ENCODE assay signal across 9 cellular contexts in the genomic region with DNA sequence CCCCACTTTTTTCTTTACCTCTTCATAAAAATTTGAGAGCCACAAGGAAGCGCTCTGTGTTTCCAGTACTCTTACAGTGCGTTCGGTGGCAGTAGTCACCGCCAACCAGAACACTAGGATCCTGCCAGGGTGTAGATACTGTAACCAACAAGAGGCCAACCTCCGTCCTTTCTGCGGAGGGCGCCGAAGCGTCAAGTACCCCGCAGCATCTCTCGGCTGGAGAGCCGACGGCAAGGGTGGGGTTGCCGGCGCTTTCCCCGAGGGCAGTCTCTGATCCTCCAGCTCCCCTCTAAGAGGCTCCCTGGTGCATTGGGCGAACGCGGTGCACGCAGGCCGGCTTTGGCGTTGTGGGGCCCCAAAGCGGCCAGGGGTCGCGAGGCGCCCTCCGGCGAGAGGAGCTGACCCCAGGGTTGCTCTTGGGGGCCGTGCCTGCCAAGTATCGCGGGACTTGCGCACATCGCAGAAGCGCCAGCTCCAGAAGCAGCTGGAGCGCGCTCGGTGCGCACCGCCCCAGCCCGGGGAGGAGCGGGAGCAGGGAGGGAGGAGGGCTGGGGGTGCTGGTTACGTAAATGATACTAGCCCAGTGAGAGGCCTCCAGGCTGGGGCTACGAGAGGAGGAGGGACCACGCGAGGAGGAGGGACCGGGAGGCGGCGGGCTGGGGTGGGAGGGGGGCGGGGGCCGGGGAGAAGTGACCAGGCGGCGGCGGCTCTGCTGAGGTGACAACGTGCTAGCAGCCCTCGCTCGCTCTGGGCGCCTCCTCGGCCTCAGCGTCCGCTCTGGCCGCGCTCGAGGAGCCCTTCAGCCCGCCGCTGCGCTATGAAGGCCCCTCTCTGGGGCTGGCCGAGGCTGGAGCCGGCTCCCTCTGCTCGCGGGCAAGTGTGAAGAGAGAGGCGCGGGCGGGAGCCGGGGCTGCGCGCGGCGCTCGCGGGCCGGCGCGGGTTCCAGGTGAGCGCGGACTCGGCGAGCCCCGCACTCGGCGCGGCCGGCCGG. TPM values are rescaled to one million over a fixed set of nuclear protein-coding genes. Genes with fewer than 3 reads are reported as not detected.
A peak's percentile ranks its signal among the peaks of the same experiment; 100 is the strongest.
DNase-seq lines count a peak whose midpoint lies in the region; ATAC-seq and TF ChIP-seq lines count a peak whose summit lies in the region.
"Had no signal": no experiment of that assay in that cellular context is flagged by ENCODE, and none has a peak within 500 bp of the region (broad histone marks: within the 10 kb centered on the region; RNA-seq: fewer than 3 reads in every experiment).

Gene GALNT13, plus strand, starts transcription at position 692 of the 991 bp plus-strand sequence.

- H3K4me1 ChIP-seq in right cardiac atrium (ENCODE audit: control insufficient read depth, insufficient read depth, low read length) (no peaks in the 10 kb centered on the region), sigmoid colon (peaks cover 0 to 26% (median 14%) of the 10 kb centered on the region in 4 donors)

- POLR2A ChIA-PET in CD4-positive, alpha-beta T cell (lab: Charles Lee) = no interaction called here

- no peaks in the 10 kb centered on the region for H3K9me3 Mint-ChIP-seq in CD4-positive, alpha-beta T cell

- H3K27me3 Mint-ChIP-seq in CD4-positive, alpha-beta T cell = peaks cover 39% of the 10 kb centered on the region

- H3K27ac ChIP-seq in WERI-Rb-1 (peak within 1 kb of the TSS; percentile 36; the same call in 1 of the 2 replicates), right cardiac atrium (ENCODE audit: low read length) (no peak within 1 kb of the TSS), sigmoid colon (no peak within 1 kb of the TSS)
- no peak within 1 kb of the TSS for H3K27ac ChIP-seq in CD4-positive, alpha-beta T cell (ENCODE audit: low read depth, low read length)
- H3K27ac ChIP-seq: KMS-11 had no signal

- H3K27ac Mint-ChIP-seq in CD4-positive, alpha-beta T cell = no peak within 1 kb of the TSS

- no peak for TF ChIP-seq POLR2A in sigmoid colon (IDR thresholded peaks at IDR 0.05)

- no peaks in the 10 kb centered on the region for H3K4me1 Mint-ChIP-seq in CD4-positive, alpha-beta T cell (ENCODE audit: low read depth)

- H3K4me3 ChIP-seq in WERI-Rb-1 (ENCODE audit: low read depth, low read length) (peak within 1 kb of the TSS; percentile 74), right cardiac atrium (ENCODE audit: low read length) (peak within 1 kb of the TSS; percentile 33), sigmoid colon (peak within 1 kb of the TSS; percentile 10 to 47 (median 33))

- H3K9me3 ChIP-seq in WERI-Rb-1 (ENCODE audit: severe bottlenecking) (no peaks in the 10 kb centered on the region), right cardiac atrium (ENCODE audit: control insufficient read depth, low read length) (no peaks in the 10 kb centered on the region), sigmoid colon (no peaks in the 10 kb centered on the region)
- H3K9me3 ChIP-seq in CD4-positive, alpha-beta T cell (ENCODE audit: control insufficient read depth, low read length) = no peaks in the 10 kb centered on the region

- no peak within 1 kb of the TSS for H3K4me3 Mint-ChIP-seq in CD4-positive, alpha-beta T cell

- H3K36me3 ChIP-seq in WERI-Rb-1 (no peaks in the 10 kb centered on the region), sigmoid colon (no peaks in the 10 kb centered on the region)

- H3K27me3 ChIP-seq in WERI-Rb-1 (ENCODE audit: insufficient read depth, low read depth, severe bottlenecking) (peaks cover 26% of the 10 kb centered on the region), right cardiac atrium (ENCODE audit: control insufficient read depth, insufficient read depth) (peaks cover 4% of the 10 kb centered on the region), sigmoid colon (peaks cover 0 to 46% (median 18%) of the 10 kb centered on the region in 3 donors)
- H3K27me3 ChIP-seq in CD4-positive, alpha-beta T cell (ENCODE audit: control insufficient read depth, insufficient read depth, low read length) = peaks cover 21% of the 10 kb centered on the region

- CTCF ChIA-PET in CD4-positive, alpha-beta T cell (lab: Charles Lee) = no interaction called here

- peak; percentile 56 to 95 (median 92) for DNase-seq in NCI-H1417 (lab: John Stamatoyannopoulos, UW)
- DNase-seq in WERI-Rb-1 = peak; percentile 90
- peak; percentile 23 to 59 (median 45) for DNase-seq in right cardiac atrium
- peak; percentile 70 for DNase-seq in sigmoid colon
- DNase-seq in stimulated activated CD4-positive, alpha-beta T cell treated with anti-CD3 and anti-CD28 coated beads, Interleukin-4, amount 100 ng/mL, for 4 hours = no peak
- DNase-seq in CD4-positive, alpha-beta T cell = no peak

- H3K36me3 Mint-ChIP-seq in CD4-positive, alpha-beta T cell (ENCODE audit: low read depth) = no peaks in the 10 kb centered on the region

- 1% methylated on average over 93 of the region's 93 CpGs for WGBS in right cardiac atrium
- WGBS in sigmoid colon, 2 donors = 4 to 7% methylated on average over 93 of the region's 93 CpGs

- ATAC-seq in right cardiac atrium = peak; percentile 64 to 71
- ATAC-seq in CD4-positive, alpha-beta T cell (ENCODE audit: poor library complexity) = no peak
- no peak for ATAC-seq in GM18520 (IDR thresholded peaks at IDR 0.05; ENCODE audit: unreplicated experiment)

- TF ChIP-seq CTCF in WERI-Rb-1 (IDR thresholded peaks at IDR 0.05; ENCODE audit: low read depth, low read length) = 0 out of 2 replicates have a peak, but pooled peaks have one; percentile 5
- TF ChIP-seq CTCF in sigmoid colon (IDR thresholded peaks at IDR 0.05) = no peak
- no peak for TF ChIP-seq CTCF in CD4-positive, alpha-beta T cell (IDR thresholded peaks at IDR 0.05)

- intact Hi-C loops in right cardiac atrium (cut with DNase I) (no loop called here), sigmoid colon (cut with DNase I) (no loop called here)
- intact Hi-C loops in CD4-positive, alpha-beta T cell (cut with DNase I, micrococcal nuclease) = no loop called here

- TF ChIP-seq EP300 in sigmoid colon (IDR thresholded peaks at IDR 0.05) = no peak

RNA-seq across cellular contexts. Expression of gene GALNT13, which starts in this region (rescaled TPM):
- total RNA-seq in right cardiac atrium (1 to 10 TPM in 3 of 4 donors, under 1 TPM in 1; 0.91 to 4.1 (median 2.9) TPM), sigmoid colon (1 to 10 TPM in 2 of 4 donors, under 1 TPM in 2; 0.81 to 2.5 (median 1.3) TPM)
- polyA plus RNA-seq in right cardiac atrium (4.6 TPM), sigmoid colon (under 1 TPM in 2 of 3 donors, not detected in 1; under 0.01 to 0.25 TPM)
- not detected for total RNA-seq in CD4-positive, alpha-beta T cell
- polyA plus RNA-seq: keratinocyte had no signal

Comparison
In these comparisons a context has a peak if more than half of its experiments do, and no peak if none do; other contexts are left out.
1. DNase-seq: peak in NCI-H1417 (3 of 3), WERI-Rb-1 (single experiment), right cardiac atrium (3 of 3) and sigmoid colon (single experiment); none in stimulated activated CD4-positive, alpha-beta T cell treated with anti-CD3 and anti-CD28 coated beads, Interleukin-4, amount 100 ng/mL, for 4 hours (0 of 2) and CD4-positive, alpha-beta T cell (0 of 10).
2. ATAC-seq: peak in right cardiac atrium (2 of 2); none in CD4-positive, alpha-beta T cell (single experiment) and GM18520 (single experiment).
3. Peak in every context shown above with its lines, with median percentiles within 50 percentile points of each other: H3K4me3 ChIP-seq.